Comparison of ENCODE assay signal across 9 cellular contexts in genomic region chr3:142853270-142854163, GRCh38. TPM values are rescaled to one million over a fixed set of nuclear protein-coding genes. Genes with fewer than 3 reads are reported as not detected.
DNase-seq lines count a peak whose midpoint lies in the region; ATAC-seq and TF ChIP-seq lines count a peak whose summit lies in the region.
"Had no signal": no experiment of that assay in that cellular context is flagged by ENCODE, and none has a peak within 500 bp of the region (broad histone marks: within the 10 kb centered on the region; RNA-seq: fewer than 3 reads in every experiment).

No MANE protein-coding gene starts in this region.

- peak; percentile 8 to 48 for DNase-seq in NCI-H446 (lab: John Stamatoyannopoulos, UW)
- DNase-seq in epithelial cell of proximal tubule (ENCODE audit: low read depth), result peak; percentile 73
- no peak for DNase-seq in DMS153 (lab: John Stamatoyannopoulos, UW)
- DNase-seq in activated naive CD4-positive, alpha-beta T cell treated with Interleukin-2 at 50 U/mL for 16 hours, result no peak
- DNase-seq: activated T-cell treated with anti-CD3 and anti-CD28 coated beads, Interleukin-2, amount 50 U/mL, for 1 hour had no signal

- ATAC-seq in GM18907 (IDR thresholded peaks at IDR 0.05; ENCODE audit: unreplicated experiment) (peak; percentile 62), GM19328 (IDR thresholded peaks at IDR 0.05; ENCODE audit: unreplicated experiment) (no peak), HG02678 (IDR thresholded peaks at IDR 0.05; ENCODE audit: unreplicated experiment) (no peak)

- no peaks in the 10 kb centered on the region for H3K79me2 ChIP-seq in parathyroid adenoma

- no peak overlapping the region for H3K4me2 ChIP-seq in parathyroid adenoma (ENCODE audit: low read length)

- H3K9me3 ChIP-seq in parathyroid adenoma (ENCODE audit: control insufficient read depth, low read length), result no peaks in the 10 kb centered on the region

- peak overlapping the region; percentile 54 for H2AFZ ChIP-seq in parathyroid adenoma

- peak overlapping the region; percentile 30 for H3K27ac ChIP-seq in parathyroid adenoma

- no peaks in the 10 kb centered on the region for H3K36me3 ChIP-seq in parathyroid adenoma (ENCODE audit: control insufficient read depth, insufficient read depth, low read length)

- TF ChIP-seq CTCF in epithelial cell of proximal tubule (conservative IDR thresholded peaks at IDR 0.05; ENCODE audit: low read depth, low read length) (peak; percentile 12), parathyroid adenoma (IDR thresholded peaks at IDR 0.05) (no peak)

- H3K4me3 ChIP-seq in epithelial cell of proximal tubule (ENCODE audit: low read depth, low read length) (no peak overlapping the region), parathyroid adenoma (ENCODE audit: low read depth, low read length) (no peak overlapping the region)

- H3K27me3 ChIP-seq in parathyroid adenoma (ENCODE audit: control insufficient read depth, insufficient read depth, low read length), result no peaks in the 10 kb centered on the region

- no peak overlapping the region for H3K9ac ChIP-seq in parathyroid adenoma

- peaks cover 11% of the 10 kb centered on the region for H3K4me1 ChIP-seq in parathyroid adenoma

RNA-seq across cellular contexts. Expression of gene PCOLCE2, which starts 35.4 kb away (rescaled TPM):
- 4.5 and 7.7 TPM in 2 replicates for total RNA-seq in epithelial cell of proximal tubule

Comparison
In these comparisons a context has a peak if more than half of its experiments do, and no peak if none do; other contexts are left out.
1. DNase-seq: peak in NCI-H446 (2 of 2) and epithelial cell of proximal tubule (single experiment); none in DMS153 (single experiment) and activated naive CD4-positive, alpha-beta T cell treated with Interleukin-2 at 50 U/mL for 16 hours (single experiment).